1 cellular context compared by ENCODE assay signal in genomic region chr2:146477383-146477782, GRCh38.
TF ChIP-seq lines count a peak whose summit lies in the region.

No MANE protein-coding gene starts in this region.

TF ChIP-seq in GM12878, 131 proteins besides CTCF, POLR2A, EP300 and RAD21 (continued from another document and continues in another):
- TF ChIP-seq HSF1 (IDR thresholded peaks at IDR 0.05; ENCODE audit: low read depth, low read length) (no peak), ASH2L (IDR thresholded peaks at IDR 0.05; ENCODE audit: borderline replicate concordance, low read depth) (no peak), E2F8 (IDR thresholded peaks at IDR 0.05; ENCODE audit: low read depth, partially characterized antibody) (no peak), BCL3 (IDR thresholded peaks at IDR 0.05; ENCODE audit: borderline replicate concordance, insufficient read depth, low read depth, low read length, poor library complexity, severe bottlenecking) (no peak), HDAC6 (IDR thresholded peaks at IDR 0.05; ENCODE audit: unreplicated experiment) (no peak), POLR2AphosphoS5 (IDR thresholded peaks at IDR 0.05; ENCODE audit: low read length) (no peak), EED (IDR thresholded peaks at IDR 0.05; ENCODE audit: low read depth) (no peak), ATF7 (IDR thresholded peaks at IDR 0.05; ENCODE audit: low read depth) (no peak), DPF2 (IDR thresholded peaks at IDR 0.05) (peak; percentile 48; the same call in 1 of the 2 replicates), NFXL1 (IDR thresholded peaks at IDR 0.05; ENCODE audit: borderline replicate concordance) (no peak), ZBTB40 (IDR thresholded peaks at IDR 0.05; ENCODE audit: borderline replicate concordance) (no peak), MEF2A (IDR thresholded peaks at IDR 0.05; ENCODE audit: insufficient read depth, low read depth, low read length) (0 out of 2 replicates have a peak, but pooled peaks have one; percentile 59), STAT1 (conservative IDR thresholded peaks at IDR 0.05) (no peak), HCFC1 (IDR thresholded peaks at IDR 0.05; ENCODE audit: low read length) (no peak), MTA2 (IDR thresholded peaks at IDR 0.05; ENCODE audit: low read depth) (peak; percentile 82), NFYA (IDR thresholded peaks at IDR 0.05; ENCODE audit: borderline replicate concordance, low read depth, low read length) (no peak), KAT2A (conservative IDR thresholded peaks at IDR 0.05; ENCODE audit: control insufficient read depth, low read depth, low read length) (no peak), ZBTB4 (CRISPR knock-in tag; IDR thresholded peaks at IDR 0.05) (no peak), PBX3 (IDR thresholded peaks at IDR 0.05; ENCODE audit: insufficient replicate concordance, low read depth, low read length) (no peak), NR2F1 (conservative IDR thresholded peaks at IDR 0.05) (no peak), NFIC (IDR thresholded peaks at IDR 0.05; ENCODE audit: low read depth, low read length) (no peak), RELB (IDR thresholded peaks at IDR 0.05; ENCODE audit: low read depth) (peak; percentile 16; the same call in 1 of the 2 replicates), IKZF2 (IDR thresholded peaks at IDR 0.05) (peak in 1 of 2 experiments; percentile 34; a peak in 2 of 4 replicates), FOXK2 (IDR thresholded peaks at IDR 0.05) (no peak), FOXM1 (IDR thresholded peaks at IDR 0.05; ENCODE audit: low read depth, low read length) (no peak), BRCA1 (IDR thresholded peaks at IDR 0.05; ENCODE audit: low read depth, low read length) (no peak), ESRRA (IDR thresholded peaks at IDR 0.05; ENCODE audit: low read length) (no peak), RFX5 (IDR thresholded peaks at IDR 0.05; ENCODE audit: low read depth, low read length) (no peak), RUNX3 (IDR thresholded peaks at IDR 0.05; ENCODE audit: low read length) (peak; percentile 74), SMC3 (IDR thresholded peaks at IDR 0.05; ENCODE audit: borderline replicate concordance, low read length) (no peak), TBL1XR1 (IDR thresholded peaks at IDR 0.05; ENCODE audit: low read depth, low read length) (no peak), SREBF2 (IDR thresholded peaks at IDR 0.05; ENCODE audit: low read length) (no peak), POLR2AphosphoS2 (IDR thresholded peaks at IDR 0.05; ENCODE audit: low read depth, low read length) (no peak), ETV6 (conservative IDR thresholded peaks at IDR 0.05 in 1 of 2, IDR thresholded peaks at IDR 0.05 in 1 of 2; ENCODE audit: borderline replicate concordance in 1 of 2, low read depth in 1 of 2) (no peak), BCLAF1 (IDR thresholded peaks at IDR 0.05) (no peak)
